In the genomic region with DNA sequence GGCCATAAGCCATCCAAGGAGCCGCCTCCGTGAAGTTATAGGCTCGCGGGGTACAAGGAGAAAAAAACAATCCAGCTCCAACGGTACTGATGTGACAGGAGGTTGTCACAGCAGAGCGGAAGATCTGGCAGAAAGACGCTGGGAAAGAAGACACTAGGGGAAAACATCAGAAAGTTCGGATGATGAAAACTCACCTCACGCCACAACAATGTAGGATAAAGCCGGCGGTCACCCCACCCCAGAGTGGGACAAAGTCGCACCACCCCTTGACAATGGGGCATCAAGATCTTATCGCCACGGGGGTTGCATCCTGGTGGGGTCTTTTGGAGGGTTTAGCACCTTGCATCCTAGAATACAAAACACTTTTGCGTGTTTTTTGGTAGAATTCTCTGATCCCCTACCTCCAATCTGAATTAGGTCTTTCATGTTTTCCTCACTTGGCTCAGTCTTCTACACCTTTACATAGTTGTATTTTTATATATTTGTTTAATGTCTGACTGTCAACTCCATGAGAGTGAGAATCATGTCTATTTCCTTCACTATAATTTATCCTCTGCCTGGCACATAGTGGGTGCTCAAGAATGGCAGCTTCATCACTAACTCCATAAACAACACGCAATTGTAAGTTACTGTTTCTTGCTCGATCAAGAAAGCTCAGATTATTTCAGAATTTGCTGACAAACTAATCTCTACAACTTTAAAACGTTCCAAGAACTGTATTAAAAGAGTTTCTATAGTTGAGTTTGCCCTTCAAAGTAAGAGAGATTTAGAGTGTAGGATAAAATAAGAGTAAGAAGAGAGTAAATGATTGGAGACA, we compare ENCODE assay signal across 1 cellular context.
TF ChIP-seq lines count a peak whose summit lies in the region.

No MANE protein-coding gene starts in this region.

TF ChIP-seq in GM12878, 131 proteins besides CTCF, POLR2A, EP300 and RAD21 (continued from another document):
- no peak for TF ChIP-seq HCFC1 (IDR thresholded peaks at IDR 0.05; ENCODE audit: low read length)
- no peak for TF ChIP-seq JUNB (IDR thresholded peaks at IDR 0.05)
- TF ChIP-seq, protein P1, sequence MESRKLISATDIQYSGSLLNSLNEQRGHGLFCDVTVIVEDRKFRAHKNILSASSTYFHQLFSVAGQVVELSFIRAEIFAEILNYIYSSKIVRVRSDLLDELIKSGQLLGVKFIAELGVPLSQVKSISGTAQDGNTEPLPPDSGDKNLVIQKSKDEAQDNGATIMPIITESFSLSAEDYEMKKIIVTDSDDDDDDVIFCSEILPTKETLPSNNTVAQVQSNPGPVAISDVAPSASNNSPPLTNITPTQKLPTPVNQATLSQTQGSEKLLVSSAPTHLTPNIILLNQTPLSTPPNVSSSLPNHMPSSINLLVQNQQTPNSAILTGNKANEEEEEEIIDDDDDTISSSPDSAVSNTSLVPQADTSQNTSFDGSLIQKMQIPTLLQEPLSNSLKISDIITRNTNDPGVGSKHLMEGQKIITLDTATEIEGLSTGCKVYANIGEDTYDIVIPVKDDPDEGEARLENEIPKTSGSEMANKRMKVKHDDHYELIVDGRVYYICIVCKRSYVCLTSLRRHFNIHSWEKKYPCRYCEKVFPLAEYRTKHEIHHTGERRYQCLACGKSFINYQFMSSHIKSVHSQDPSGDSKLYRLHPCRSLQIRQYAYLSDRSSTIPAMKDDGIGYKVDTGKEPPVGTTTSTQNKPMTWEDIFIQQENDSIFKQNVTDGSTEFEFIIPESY (IDR thresholded peaks at IDR 0.05): no peak
- TF ChIP-seq BHLHE40 (IDR thresholded peaks at IDR 0.05; ENCODE audit: borderline replicate concordance in 1 of 2, low read depth in 2 of 2, low read length in 1 of 2): no peak
- TF ChIP-seq ZNF217 (IDR thresholded peaks at IDR 0.05): no peak
- no peak for TF ChIP-seq USF2 (IDR thresholded peaks at IDR 0.05; ENCODE audit: borderline replicate concordance, low read depth, low read length)
- no peak for TF ChIP-seq PAX5 (IDR thresholded peaks at IDR 0.05; ENCODE audit: borderline replicate concordance, low read depth, low read length)
- TF ChIP-seq ATF7 (IDR thresholded peaks at IDR 0.05; ENCODE audit: low read depth): no peak
- TF ChIP-seq ZNF207 (IDR thresholded peaks at IDR 0.05; ENCODE audit: borderline replicate concordance): no peak
- no peak for TF ChIP-seq EGR1 (IDR thresholded peaks at IDR 0.05; ENCODE audit: borderline replicate concordance in 1 of 2, low read depth in 2 of 2, low read length in 2 of 2)
- no peak for TF ChIP-seq ZZZ3 (IDR thresholded peaks at IDR 0.05; ENCODE audit: control insufficient read depth, insufficient read length, low read depth)
- TF ChIP-seq, protein P2, sequence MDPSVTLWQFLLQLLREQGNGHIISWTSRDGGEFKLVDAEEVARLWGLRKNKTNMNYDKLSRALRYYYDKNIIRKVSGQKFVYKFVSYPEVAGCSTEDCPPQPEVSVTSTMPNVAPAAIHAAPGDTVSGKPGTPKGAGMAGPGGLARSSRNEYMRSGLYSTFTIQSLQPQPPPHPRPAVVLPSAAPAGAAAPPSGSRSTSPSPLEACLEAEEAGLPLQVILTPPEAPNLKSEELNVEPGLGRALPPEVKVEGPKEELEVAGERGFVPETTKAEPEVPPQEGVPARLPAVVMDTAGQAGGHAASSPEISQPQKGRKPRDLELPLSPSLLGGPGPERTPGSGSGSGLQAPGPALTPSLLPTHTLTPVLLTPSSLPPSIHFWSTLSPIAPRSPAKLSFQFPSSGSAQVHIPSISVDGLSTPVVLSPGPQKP (IDR thresholded peaks at IDR 0.05; ENCODE audit: low read depth, low read length): no peak
- TF ChIP-seq, protein P3, sequence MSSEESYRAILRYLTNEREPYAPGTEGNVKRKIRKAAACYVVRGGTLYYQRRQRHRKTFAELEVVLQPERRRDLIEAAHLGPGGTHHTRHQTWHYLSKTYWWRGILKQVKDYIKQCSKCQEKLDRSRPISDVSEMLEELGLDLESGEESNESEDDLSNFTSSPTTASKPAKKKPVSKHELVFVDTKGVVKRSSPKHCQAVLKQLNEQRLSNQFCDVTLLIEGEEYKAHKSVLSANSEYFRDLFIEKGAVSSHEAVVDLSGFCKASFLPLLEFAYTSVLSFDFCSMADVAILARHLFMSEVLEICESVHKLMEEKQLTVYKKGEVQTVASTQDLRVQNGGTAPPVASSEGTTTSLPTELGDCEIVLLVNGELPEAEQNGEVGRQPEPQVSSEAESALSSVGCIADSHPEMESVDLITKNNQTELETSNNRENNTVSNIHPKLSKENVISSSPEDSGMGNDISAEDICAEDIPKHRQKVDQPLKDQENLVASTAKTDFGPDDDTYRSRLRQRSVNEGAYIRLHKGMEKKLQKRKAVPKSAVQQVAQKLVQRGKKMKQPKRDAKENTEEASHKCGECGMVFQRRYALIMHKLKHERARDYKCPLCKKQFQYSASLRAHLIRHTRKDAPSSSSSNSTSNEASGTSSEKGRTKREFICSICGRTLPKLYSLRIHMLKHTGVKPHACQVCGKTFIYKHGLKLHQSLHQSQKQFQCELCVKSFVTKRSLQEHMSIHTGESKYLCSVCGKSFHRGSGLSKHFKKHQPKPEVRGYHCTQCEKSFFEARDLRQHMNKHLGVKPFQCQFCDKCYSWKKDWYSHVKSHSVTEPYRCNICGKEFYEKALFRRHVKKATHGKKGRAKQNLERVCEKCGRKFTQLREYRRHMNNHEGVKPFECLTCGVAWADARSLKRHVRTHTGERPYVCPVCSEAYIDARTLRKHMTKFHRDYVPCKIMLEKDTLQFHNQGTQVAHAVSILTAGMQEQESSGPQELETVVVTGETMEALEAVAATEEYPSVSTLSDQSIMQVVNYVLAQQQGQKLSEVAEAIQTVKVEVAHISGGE (CRISPR knock-in tag; IDR thresholded peaks at IDR 0.05): no peak
